Comparison of ENCODE assay signal across 8 cellular contexts in the genomic region with DNA sequence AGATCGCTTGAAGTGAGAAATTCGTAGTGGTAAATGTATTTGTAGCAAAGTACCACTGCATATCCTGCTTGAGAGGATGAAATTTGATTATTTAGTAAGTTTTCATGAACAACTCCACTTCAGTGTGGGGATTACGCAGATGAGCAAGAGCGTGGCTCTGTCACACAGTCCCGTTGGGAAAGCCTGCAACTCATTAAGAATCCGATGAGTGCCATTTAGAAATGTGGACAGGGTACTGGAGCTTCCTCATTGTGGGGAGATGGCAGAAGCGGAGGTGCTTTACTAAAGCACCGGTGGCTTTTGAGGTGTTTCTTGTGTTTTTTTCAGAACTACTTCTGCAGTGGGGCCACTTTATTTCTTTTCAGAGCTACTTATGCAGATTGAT. TPM values are rescaled to one million over a fixed set of nuclear protein-coding genes. Genes with fewer than 3 reads are reported as not detected.
DNase-seq lines count a peak whose midpoint lies in the region; ATAC-seq and TF ChIP-seq lines count a peak whose summit lies in the region.

No MANE protein-coding gene starts in this region.

- peak overlapping the region; percentile 88 to 93 (median 91) for H3K4me3 Mint-ChIP-seq in CD4-positive, CD25-positive, alpha-beta regulatory T cell
- H3K4me3 Mint-ChIP-seq in chondrocyte (ENCODE audit: unreplicated experiment), result peak overlapping the region; percentile 85
- H3K4me3 Mint-ChIP-seq in naive thymus-derived CD8-positive, alpha-beta T cell, result peak overlapping the region in 3 of 10 donors; percentile 81 to 88 (median 83)

- POLR2A ChIA-PET in naive thymus-derived CD8-positive, alpha-beta T cell (lab: Charles Lee), result interaction anchor here (0.6 kb wide), 1 partner anchor 83 kb away, joined by 4 read pairs; no protein-coding TSS in a partner anchor

- no peaks in the 10 kb centered on the region for H3K9me3 ChIP-seq in CD4-positive, CD25-positive, alpha-beta regulatory T cell (ENCODE audit: control insufficient read depth in 2 of 2, low read length in 2 of 2)
- H3K9me3 ChIP-seq in psoas muscle, result no peaks in the 10 kb centered on the region

- no peak for DNase-seq in CD4-positive, CD25-positive, alpha-beta regulatory T cell
- DNase-seq in chondrocyte (ENCODE audit: low spot score), result no peak
- no peak for DNase-seq in psoas muscle
- DNase-seq in naive thymus-derived CD8-positive, alpha-beta T cell, result no peak
- DNase-seq in hepatic stellate cell (ENCODE audit: low spot score), result no peak
- DNase-seq in GF-D8 (lab: John Stamatoyannopoulos, UW), result no peak

- H3K4me1 Mint-ChIP-seq in CD4-positive, CD25-positive, alpha-beta regulatory T cell, result peaks cover 34 to 65% (median 50%) of the 10 kb centered on the region in 4 donors
- H3K4me1 Mint-ChIP-seq in chondrocyte (ENCODE audit: low read depth), result peaks cover 57% of the 10 kb centered on the region
- peaks cover 10 to 47% (median 19%) of the 10 kb centered on the region in 4 donors for H3K4me1 Mint-ChIP-seq in naive thymus-derived CD8-positive, alpha-beta T cell

- peaks cover 11% of the 10 kb centered on the region for H3K27me3 Mint-ChIP-seq in CD4-positive, CD25-positive, alpha-beta regulatory T cell
- H3K27me3 Mint-ChIP-seq in chondrocyte (ENCODE audit: low read depth), result no peaks in the 10 kb centered on the region
- H3K27me3 Mint-ChIP-seq in naive thymus-derived CD8-positive, alpha-beta T cell, result peaks cover 20 to 43% (median 33%) of the 10 kb centered on the region in 5 donors

- peaks cover 66% of the 10 kb centered on the region for H3K4me1 ChIP-seq in CD4-positive, CD25-positive, alpha-beta regulatory T cell (ENCODE audit: control insufficient read depth, insufficient read depth, low read length, poor library complexity, severe bottlenecking)
- peaks cover 23% of the 10 kb centered on the region for H3K4me1 ChIP-seq in psoas muscle

- peak overlapping the region; percentile 9 to 57 (median 55) for H3K27ac Mint-ChIP-seq in CD4-positive, CD25-positive, alpha-beta regulatory T cell
- H3K27ac Mint-ChIP-seq in chondrocyte (ENCODE audit: unreplicated experiment), result peak overlapping the region; percentile 95
- H3K27ac Mint-ChIP-seq in naive thymus-derived CD8-positive, alpha-beta T cell, result no peak overlapping the region

- H3K9me3 Mint-ChIP-seq in CD4-positive, CD25-positive, alpha-beta regulatory T cell, result no peaks in the 10 kb centered on the region
- H3K9me3 Mint-ChIP-seq in chondrocyte (ENCODE audit: low read depth), result no peaks in the 10 kb centered on the region
- H3K9me3 Mint-ChIP-seq in naive thymus-derived CD8-positive, alpha-beta T cell, result peaks cover 0 to 4% (median 0%) of the 10 kb centered on the region in 9 donors

- no peaks in the 10 kb centered on the region for H3K36me3 Mint-ChIP-seq in CD4-positive, CD25-positive, alpha-beta regulatory T cell
- peaks cover 2% of the 10 kb centered on the region for H3K36me3 Mint-ChIP-seq in chondrocyte (ENCODE audit: low read depth)
- peaks cover 0 to 4% (median 0%) of the 10 kb centered on the region in 3 donors for H3K36me3 Mint-ChIP-seq in naive thymus-derived CD8-positive, alpha-beta T cell

- no peak for TF ChIP-seq CTCF in chondrocyte (IDR thresholded peaks at IDR 0.05)
- TF ChIP-seq CTCF in psoas muscle (IDR thresholded peaks at IDR 0.05), result no peak

- peak overlapping the region; percentile 81 for H3K4me3 ChIP-seq in CD4-positive, CD25-positive, alpha-beta regulatory T cell (ENCODE audit: low read depth, low read length)
- H3K4me3 ChIP-seq in psoas muscle, result peak overlapping the region; percentile 93

- no peak for ATAC-seq in CD4-positive, CD25-positive, alpha-beta regulatory T cell (ENCODE audit: low read depth in 2 of 2)
- ATAC-seq in GM19463 (IDR thresholded peaks at IDR 0.05; ENCODE audit: unreplicated experiment) (peak; percentile 12), HG03521 (IDR thresholded peaks at IDR 0.05; ENCODE audit: unreplicated experiment) (peak; percentile 18), psoas muscle (no peak)
- no peak for ATAC-seq in naive thymus-derived CD8-positive, alpha-beta T cell

- 63 to 77% (median 72%) methylated on average over 8 of the region's 8 CpGs for WGBS in psoas muscle, 3 donors

- no peaks in the 10 kb centered on the region for H3K27me3 ChIP-seq in CD4-positive, CD25-positive, alpha-beta regulatory T cell (ENCODE audit: control insufficient read depth, insufficient read depth, low read length)
- no peaks in the 10 kb centered on the region for H3K27me3 ChIP-seq in psoas muscle (ENCODE audit: insufficient read depth in 3 of 3, low read length in 2 of 3)

- intact Hi-C loops in psoas muscle (cut with DNase I), result loop anchor here in 1 of 2 donors (5.0 kb wide), 1 partner anchor 38 kb away; no protein-coding TSS in a partner anchor

- H3K36me3 ChIP-seq in CD4-positive, CD25-positive, alpha-beta regulatory T cell (ENCODE audit: control insufficient read depth, insufficient read depth, low read length), result no peaks in the 10 kb centered on the region
- no peaks in the 10 kb centered on the region for H3K36me3 ChIP-seq in psoas muscle (ENCODE audit: insufficient read depth in 1 of 2, low read depth in 1 of 2)

- H3K27ac ChIP-seq in CD4-positive, CD25-positive, alpha-beta regulatory T cell (ENCODE audit: insufficient read depth, low read length, poor library complexity, severe bottlenecking), result no peak overlapping the region
- H3K27ac ChIP-seq in psoas muscle, result peak overlapping the region; percentile 95

RNA-seq across cellular contexts. Expression of a gene that starts 1.4 kb away (rescaled TPM):
- total RNA-seq in CD4-positive, CD25-positive, alpha-beta regulatory T cell, result 13.9 TPM
- 10 to 100 TPM in 2 of 4 donors, 1 to 10 TPM in 2; 5.3 to 11.3 (median 8.7) TPM for polyA plus RNA-seq in CD4-positive, CD25-positive, alpha-beta regulatory T cell
- 49.9 to 50.6 TPM (median 50.4 TPM) in 3 replicates for total RNA-seq in chondrocyte
- 10 to 100 TPM; 14.8 to 25.1 (median 19.0) TPM for total RNA-seq in psoas muscle
- polyA plus RNA-seq in psoas muscle, result 10 to 100 TPM in 1 of 3 donors, 1 to 10 TPM in 2; 6.6 to 12.5 (median 7.9) TPM
- total RNA-seq in naive thymus-derived CD8-positive, alpha-beta T cell, result 1 to 10 TPM; 3.7 to 4.2 TPM
- polyA plus RNA-seq in naive thymus-derived CD8-positive, alpha-beta T cell, result under 1 TPM in 2 of 3 donors, not detected in 1; 0.14 to 0.77 TPM

Comparison
In these comparisons a context has a peak if more than half of its experiments do, and no peak if none do; other contexts are left out.
1. ATAC-seq: peak in GM19463 (single experiment) and HG03521 (single experiment); none in CD4-positive, CD25-positive, alpha-beta regulatory T cell (0 of 2), psoas muscle (0 of 4) and naive thymus-derived CD8-positive, alpha-beta T cell (0 of 2).
2. H3K27ac Mint-ChIP-seq: peak in CD4-positive, CD25-positive, alpha-beta regulatory T cell (3 of 3) and chondrocyte (single experiment); none in naive thymus-derived CD8-positive, alpha-beta T cell (0 of 10).